Comparison of ENCODE assay signal across 9 cellular contexts in the genomic region with DNA sequence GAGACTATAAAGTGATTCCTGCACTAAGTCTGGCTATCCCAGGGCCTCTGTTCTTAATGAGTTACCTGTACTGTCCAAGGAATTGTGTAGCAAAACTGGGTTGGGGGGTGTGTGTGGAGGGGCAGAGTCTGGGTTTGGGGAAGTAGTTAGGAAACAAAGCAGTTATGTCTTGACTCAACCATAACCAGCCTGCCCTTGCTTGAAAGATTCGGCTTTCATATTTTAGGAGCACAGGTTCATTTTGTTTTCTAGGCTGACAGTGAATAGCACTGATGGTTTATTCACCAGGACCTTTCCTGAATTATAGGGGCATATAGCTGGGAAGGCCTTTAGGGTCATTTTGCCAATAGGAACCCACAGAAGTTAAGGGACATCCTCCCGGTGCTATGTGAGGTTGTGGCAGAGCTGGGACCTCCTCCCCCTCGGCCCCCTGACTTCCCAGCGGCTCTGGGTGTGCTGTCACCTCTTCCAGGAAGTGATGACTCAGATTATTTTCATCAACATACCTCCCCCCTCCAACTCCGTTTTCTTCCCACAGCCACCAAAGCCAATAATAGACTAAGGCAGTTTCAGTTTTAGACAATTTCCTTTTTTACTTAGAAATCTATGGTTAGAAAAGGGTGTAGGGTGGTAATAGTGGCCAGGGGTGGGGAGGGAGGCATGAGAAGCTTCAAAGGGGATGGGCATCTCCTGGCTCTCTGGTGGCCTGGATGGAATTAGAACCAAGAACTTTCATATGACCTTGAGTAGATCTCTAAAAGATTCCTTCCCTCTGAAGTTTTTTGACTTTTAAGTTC. TPM values are rescaled to one million over a fixed set of nuclear protein-coding genes. Genes with fewer than 3 reads are reported as not detected.
DNase-seq lines count a peak whose midpoint lies in the region; ATAC-seq and TF ChIP-seq lines count a peak whose summit lies in the region.
"Had no signal": no experiment of that assay in that cellular context is flagged by ENCODE, and none has a peak within 500 bp of the region (broad histone marks: within the 10 kb centered on the region; RNA-seq: fewer than 3 reads in every experiment).

No MANE protein-coding gene starts in this region.

- no peaks in the 10 kb centered on the region for H3K36me3 ChIP-seq in body of pancreas (replicated peaks in 1 of 2; ENCODE audit: insufficient read depth in 1 of 2, low read depth in 2 of 2)

- in situ Hi-C loops in ACHN (cut with HindIII; ENCODE audit: low pct_ligation_motif_present, low pct_unique_long_range_greater_than_20kb, low sequenced_read_pairs), result no loop called here

- WGBS in body of pancreas, 2 donors, result 44 to 67% methylated on average over 5 of the region's 5 CpGs

- DNase-seq in T-helper 2 cell treated with Interferon-gamma antibody and Interleukin-4, amounts not matched to agents 5 μg/mL and 100 μg/mL, for 36 hours (ENCODE audit: low spot score), result peak; percentile 80
- DNase-seq in body of pancreas (peak; percentile 27 to 56 (median 35)), lung microvascular endothelial cell (ENCODE audit: low read depth in 2 of 2) (peak; percentile 71 to 83), SK-N-DZ (ENCODE audit: low spot score) (no peak), ACHN (no peak)
- peak; percentile 30 to 51 for DNase-seq in stimulated activated CD8-positive, alpha-beta memory T cell treated with anti-CD3 and anti-CD28 coated beads, Interleukin-4, amount 100 ng/mL, for 4 hours (ENCODE audit: low read depth in 2 of 2, low spot score in 1 of 2)

- ATAC-seq in GM18867 (IDR thresholded peaks at IDR 0.05; ENCODE audit: unreplicated experiment) (peak; percentile 42), HG03139 (IDR thresholded peaks at IDR 0.05; ENCODE audit: unreplicated experiment) (peak; percentile 64), body of pancreas (peak; percentile 70)

- H3K9me3 ChIP-seq in body of pancreas, result no peaks in the 10 kb centered on the region

- H3K27me3 ChIP-seq in body of pancreas, result no peaks in the 10 kb centered on the region

- peak overlapping the region; percentile 13 to 77 (median 58) for H3K27ac ChIP-seq in body of pancreas
- H3K27ac ChIP-seq: SK-N-MC had no signal

- H3K27me3 Mint-ChIP-seq in T-helper 2 cell treated with Interferon-gamma antibody and Interleukin-4, amounts not matched to agents 5 μg/mL and 100 μg/mL, for 36 hours (ENCODE audit: low read depth), result peaks cover 2% of the 10 kb centered on the region

- no peak overlapping the region for H3K4me3 ChIP-seq in body of pancreas
- H3K4me3 ChIP-seq: SK-N-MC had no signal

- peaks cover 27% of the 10 kb centered on the region for H3K4me1 ChIP-seq in body of pancreas

- H3K9me3 Mint-ChIP-seq in T-helper 2 cell treated with Interferon-gamma antibody and Interleukin-4, amounts not matched to agents 5 μg/mL and 100 μg/mL, for 36 hours, result no peaks in the 10 kb centered on the region

- peaks cover 2% of the 10 kb centered on the region for H3K36me3 Mint-ChIP-seq in T-helper 2 cell treated with Interferon-gamma antibody and Interleukin-4, amounts not matched to agents 5 μg/mL and 100 μg/mL, for 36 hours (ENCODE audit: low read depth)

- peak overlapping the region; percentile 66 for H3K4me3 Mint-ChIP-seq in T-helper 2 cell treated with Interferon-gamma antibody and Interleukin-4, amounts not matched to agents 5 μg/mL and 100 μg/mL, for 36 hours

- no peak for TF ChIP-seq POLR2A in body of pancreas (IDR thresholded peaks at IDR 0.05)

- H3K4me1 Mint-ChIP-seq in T-helper 2 cell treated with Interferon-gamma antibody and Interleukin-4, amounts not matched to agents 5 μg/mL and 100 μg/mL, for 36 hours (ENCODE audit: low read depth), result peaks cover 87% of the 10 kb centered on the region

- TF ChIP-seq CTCF in body of pancreas (IDR thresholded peaks at IDR 0.05), result no peak

- intact Hi-C loops in body of pancreas (cut with DNase I), result no loop called here

- peak overlapping the region; percentile 70 for H3K27ac Mint-ChIP-seq in T-helper 2 cell treated with Interferon-gamma antibody and Interleukin-4, amounts not matched to agents 5 μg/mL and 100 μg/mL, for 36 hours

RNA-seq across cellular contexts. Expression of a gene that starts 44.8 kb away (rescaled TPM):
- total RNA-seq in body of pancreas, result 10 to 100 TPM; 23.6 to 37.2 TPM
- total RNA-seq in lung microvascular endothelial cell, result 1.1 and 1.6 TPM in 2 replicates
- 3.3 and 5.3 TPM in 2 replicates for polyA plus RNA-seq in SK-N-DZ (2014; cell fraction: cytosol; rRNA removed)
- 2.5 and 4.6 TPM in 2 replicates for polyA plus RNA-seq in SK-N-DZ (2014; cell fraction: nucleus; rRNA removed)

Comparison
In these comparisons a context has a peak if more than half of its experiments do, and no peak if none do; other contexts are left out.
1. DNase-seq: peak in T-helper 2 cell treated with Interferon-gamma antibody and Interleukin-4, amounts not matched to agents 5 μg/mL and 100 μg/mL, for 36 hours (single experiment), body of pancreas (4 of 4), lung microvascular endothelial cell (2 of 2) and stimulated activated CD8-positive, alpha-beta memory T cell treated with anti-CD3 and anti-CD28 coated beads, Interleukin-4, amount 100 ng/mL, for 4 hours (2 of 2); none in SK-N-DZ (single experiment) and ACHN (single experiment).
2. Peak in every context shown above with its lines, with median percentiles within 50 percentile points of each other: ATAC-seq.